9 cellular contexts compared by ENCODE assay signal in genomic region chr19:35404879-35405622, GRCh38. TPM values are rescaled to one million over a fixed set of nuclear protein-coding genes. Genes with fewer than 3 reads are reported as not detected.
DNase-seq lines count a peak whose midpoint lies in the region; ATAC-seq and TF ChIP-seq lines count a peak whose summit lies in the region.
"Had no signal": no experiment of that assay in that cellular context is flagged by ENCODE, and none has a peak within 500 bp of the region (broad histone marks: within the 10 kb centered on the region; RNA-seq: fewer than 3 reads in every experiment).

No MANE protein-coding gene starts in this region.

- H3K27me3 ChIP-seq in spleen (replicated peaks in 1 of 7) = peaks cover 0 to 32% (median 0%) of the 10 kb centered on the region in 7 donors
- H3K27me3 ChIP-seq: pancreas had no signal

- TF ChIP-seq POLR2A in spleen (IDR thresholded peaks at IDR 0.05) = no peak

- DNase-seq in AG20443 (ENCODE audit: low spot score) (peak; percentile 92), M059J (ENCODE audit: low read depth) (peak; percentile 95), fibroblast of peridontal ligament (ENCODE audit: extremely low read depth) (peak; percentile 74), stromal cell of bone marrow (ENCODE audit: low read depth) (peak; percentile 85), NCI-H2196 (lab: John Stamatoyannopoulos, UW; ENCODE audit: unreplicated experiment) (no peak), spleen (no peak)

- intact Hi-C loops in spleen (cut with DNase I; ENCODE audit: low total_unique reads) = no loop called here

- no peaks in the 10 kb centered on the region for H3K9me3 ChIP-seq in spleen
- H3K9me3 ChIP-seq: pancreas had no signal

- TF ChIP-seq CTCF in spleen (IDR thresholded peaks at IDR 0.05 in 8 of 11, conservative IDR thresholded peaks at IDR 0.05 in 3 of 11) = no peak

- peak; percentile 67 for ATAC-seq in GM19463 (IDR thresholded peaks at IDR 0.05; ENCODE audit: unreplicated experiment)
- no peak for ATAC-seq in GM19467 (IDR thresholded peaks at IDR 0.05; ENCODE audit: unreplicated experiment)

- no peak overlapping the region for H3K27ac ChIP-seq in spleen
- H3K27ac ChIP-seq: pancreas had no signal

- no peak overlapping the region for H3K4me3 ChIP-seq in spleen
- H3K4me3 ChIP-seq: pancreas had no signal

- WGBS in spleen, 5 donors = 73 to 85% (median 80%) methylated on average over 11 of the region's 11 CpGs

- H3K4me1 ChIP-seq in spleen = peaks cover 0 to 26% (median 11%) of the 10 kb centered on the region in 6 donors
- H3K4me1 ChIP-seq: pancreas had no signal

- H3K36me3 ChIP-seq in spleen = no peaks in the 10 kb centered on the region
- H3K36me3 ChIP-seq: pancreas had no signal

RNA-seq across cellular contexts. Expression of gene GPR42, which starts 34.2 kb away (rescaled TPM):
- not detected in 2 replicates for total RNA-seq in M059J (2014; rRNA removed; shearing (Covaris generic))
- under 1 TPM in 3 of 7 donors, not detected in 4; 0.60 to 0.67 (median 0.66) TPM for total RNA-seq in spleen
- under 1 TPM in 1 of 3 donors, not detected in 2; 0.09 TPM for polyA plus RNA-seq in spleen

RNA-seq across cellular contexts. Expression of gene FFAR2, which starts 43.0 kb away (rescaled TPM):
- not detected in 2 replicates for total RNA-seq in M059J (2014; rRNA removed; shearing (Covaris generic))
- total RNA-seq in spleen = 10 to 100 TPM in 5 of 7 donors, 1 to 10 TPM in 2; 3.0 to 53.5 (median 12.6) TPM
- 1 to 10 TPM in 2 of 3 donors, under 1 TPM in 1; 0.89 to 9.0 (median 5.7) TPM for polyA plus RNA-seq in spleen

RNA-seq across cellular contexts. Expression of gene FFAR3, which starts 46.8 kb away (rescaled TPM):
- not detected in 2 replicates for total RNA-seq in M059J (2014; rRNA removed; shearing (Covaris generic))
- total RNA-seq in spleen = 1 to 10 TPM in 4 of 7 donors, under 1 TPM in 2, not detected in 1; 0.55 to 3.2 (median 2.0) TPM
- under 1 TPM; 0.30 to 0.45 (median 0.33) TPM for polyA plus RNA-seq in spleen

RNA-seq across cellular contexts. Expression of gene FFAR1, which starts 57.3 kb away (rescaled TPM):
- total RNA-seq in M059J (2014; rRNA removed; shearing (Covaris generic)) = not detected in 2 replicates
- total RNA-seq in spleen = under 1 TPM in 4 of 7 donors, not detected in 3; 0.16 to 0.32 (median 0.28) TPM
- polyA plus RNA-seq in spleen = under 1 TPM; 0.18 to 0.52 (median 0.26) TPM

Comparison
In these comparisons a context has a peak if more than half of its experiments do, and no peak if none do; other contexts are left out.
1. DNase-seq: peak in AG20443 (single experiment), M059J (single experiment), fibroblast of peridontal ligament (single experiment) and stromal cell of bone marrow (single experiment); none in NCI-H2196 (single experiment) and spleen (single experiment).